ENCODE assay signal across 10 cellular contexts in the genomic region with DNA sequence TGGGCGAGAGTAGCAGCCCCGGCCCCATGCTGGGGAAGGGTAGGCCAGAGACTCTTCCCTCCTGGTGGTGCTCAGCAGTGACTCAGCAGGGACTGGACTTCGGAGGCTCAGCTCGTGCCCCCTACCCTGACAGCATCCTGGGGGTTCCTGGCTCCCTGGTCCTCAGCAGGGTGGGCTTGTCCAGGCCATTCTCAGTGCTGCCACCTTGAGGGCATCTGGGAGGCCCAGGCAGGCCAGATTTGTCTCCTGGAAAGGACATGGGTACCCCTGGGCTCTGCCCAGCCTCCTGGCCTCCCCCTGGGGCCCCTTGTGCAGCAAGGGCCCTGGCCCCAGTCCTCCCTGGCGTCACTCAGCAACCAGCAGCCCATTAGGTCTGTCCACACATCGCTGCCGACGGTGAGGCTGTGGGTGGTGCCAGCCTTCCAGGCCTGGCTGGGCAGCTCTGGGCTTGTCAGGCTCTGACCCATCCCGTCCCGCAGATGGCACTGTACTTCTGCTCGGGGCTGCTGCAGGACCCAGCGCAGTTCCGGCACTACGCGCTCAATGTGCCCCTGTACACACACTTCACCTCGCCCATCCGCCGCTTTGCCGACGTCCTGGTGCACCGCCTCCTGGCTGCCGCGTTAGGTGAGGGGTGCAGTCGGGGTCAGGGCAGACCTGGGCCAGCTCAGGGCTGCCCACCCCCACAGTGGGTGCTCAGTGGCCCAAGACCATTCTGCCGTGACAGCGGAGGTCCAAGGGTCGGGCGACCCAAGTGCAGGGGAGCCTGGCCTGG. TPM values are rescaled to one million over a fixed set of nuclear protein-coding genes. Genes with fewer than 3 reads are reported as not detected.
DNase-seq lines count a peak whose midpoint lies in the region; ATAC-seq, FAIRE-seq and TF ChIP-seq lines count a peak whose summit lies in the region.
"Had no signal": no experiment of that assay in that cellular context is flagged by ENCODE, and none has a peak within 500 bp of the region (broad histone marks: within the 10 kb centered on the region; RNA-seq: fewer than 3 reads in every experiment).

No MANE protein-coding gene starts in this region.

- FAIRE-seq in H1 (lab: Jason Lieb, UNC), result no peak

- no peak overlapping the region for H3K14ac ChIP-seq in H1 (ENCODE audit: insufficient read length)

- no peak overlapping the region for H3K4me2 ChIP-seq in H1 (ENCODE audit: insufficient read depth in 1 of 2, low read depth in 2 of 2, low read length in 2 of 2)

- no peaks in the 10 kb centered on the region for H3K79me1 ChIP-seq in H1 (ENCODE audit: low read depth, low read length)

- no peaks in the 10 kb centered on the region for H3K36me3 Mint-ChIP-seq in nephron progenitor cell (ENCODE audit: low read depth)

- H3K4me3 Mint-ChIP-seq in nephron progenitor cell, result no peak overlapping the region

- peaks cover 4% of the 10 kb centered on the region for H3K4me1 Mint-ChIP-seq in nephron progenitor cell

- TF ChIP-seq CTCF in H1 (IDR thresholded peaks at IDR 0.05; ENCODE audit: control extremely low read depth in 1 of 3, insufficient read depth in 1 of 3, low read depth in 1 of 3, low read length in 3 of 3), result peak in 2 of 3 experiments; percentile 65 to 69; a peak in 3 of 4 replicates
- peak; percentile 43 for TF ChIP-seq CTCF in nephron progenitor cell (IDR thresholded peaks at IDR 0.05)

- no peak overlapping the region for H2BK15ac ChIP-seq in H1 (ENCODE audit: low read length)

- H3K9me3 Mint-ChIP-seq in nephron progenitor cell, result no peaks in the 10 kb centered on the region

- no peak for TF ChIP-seq POLR2A in H1 (IDR thresholded peaks at IDR 0.05; ENCODE audit: control extremely low read depth in 1 of 2, low read depth in 2 of 2, low read length in 2 of 2)

- CTCF ChIA-PET in H1 (lab: Charles Lee; ENCODE audit: partially characterized antibody), result interaction anchor here (0.6 to 5.5 kb wide), 24 partner anchors 7 to 433 kb away, joined by 3 to 92 read pairs (median 3); a partner anchor contains a TSS

- WGBS in H1 (ENCODE audit: extremely low coverage in 1 of 2, insufficient coverage in 1 of 2, insufficient read length in 1 of 2, insufficient replicate concordance in 2 of 2, low coverage in 1 of 2, low lambda C conversion rate in 2 of 2, missing lambda C conversion rate in 1 of 2), 2 experiments, result 94% methylated on average over 25 of the region's 28 CpGs; no CpG with 5 or more reads in 1 of the 2 experiments

- no peak overlapping the region for H3K27ac Mint-ChIP-seq in nephron progenitor cell

- H3K9me3 ChIP-seq in H1 (ENCODE audit: insufficient read depth in 2 of 2, low read depth in 1 of 2, low read length in 1 of 2), result no peaks in the 10 kb centered on the region

- H4K5ac ChIP-seq in H1 (ENCODE audit: insufficient read length, low read depth, low read length), result no peak overlapping the region

- H3K79me2 ChIP-seq in H1 (ENCODE audit: control insufficient read depth in 1 of 2, insufficient read depth in 2 of 2, low read length in 2 of 2), result no peaks in the 10 kb centered on the region

- H3K23ac ChIP-seq in H1 (ENCODE audit: insufficient read length), result no peak overlapping the region

- no peak overlapping the region; the same call in 1 of the 2 replicates for H4K8ac ChIP-seq in H1 (ENCODE audit: extremely low read depth, insufficient read depth, low read length)

- peak overlapping the region; percentile 73 for H4K91ac ChIP-seq in H1 (replicated peaks; ENCODE audit: insufficient read length, low read length)

- no peak overlapping the region for H3K4ac ChIP-seq in H1 (replicated peaks; ENCODE audit: insufficient read length, low read depth, low read length)

- H3K27me3 Mint-ChIP-seq in nephron progenitor cell (ENCODE audit: low read depth, poor library complexity), result peaks cover 4% of the 10 kb centered on the region

- TF ChIP-seq RAD21 in Ishikawa (IDR thresholded peaks at IDR 0.05; ENCODE audit: low read depth) (no peak), H1 (IDR thresholded peaks at IDR 0.05 in 1 of 2, conservative IDR thresholded peaks at IDR 0.05 in 1 of 2; ENCODE audit: low read depth in 2 of 2, low read length in 2 of 2) (no peak; a peak in 1 of 4 replicates)

- no peaks in the 10 kb centered on the region for H3K23me2 ChIP-seq in H1 (ENCODE audit: low read depth, low read length)

- peak overlapping the region; percentile 17; the same call in 1 of the 2 replicates for H2AK5ac ChIP-seq in H1 (ENCODE audit: low read depth, low read length)

- no peak overlapping the region for H3K9ac ChIP-seq in H1 (replicated peaks in 1 of 4; ENCODE audit: extremely low read depth in 1 of 4, low read depth in 3 of 4, low read length in 3 of 4)

- no peaks in the 10 kb centered on the region for H3K36me3 ChIP-seq in H1 (ENCODE audit: control insufficient read depth in 2 of 4, insufficient read depth in 4 of 4, low read length in 3 of 4)

- no peak overlapping the region for H2BK20ac ChIP-seq in H1 (ENCODE audit: low read length)

- no peak overlapping the region for H3K4me3 ChIP-seq in H1 (ENCODE audit: extremely low read depth in 1 of 4, insufficient read depth in 2 of 4, low read depth in 3 of 4, low read length in 4 of 4)

- TF ChIP-seq EP300 in Ishikawa (IDR thresholded peaks at IDR 0.05; ENCODE audit: borderline replicate concordance), result no peak
- TF ChIP-seq EP300 in H1 (IDR thresholded peaks at IDR 0.05; ENCODE audit: borderline replicate concordance in 1 of 2, low read depth in 2 of 2, low read length in 2 of 2), result no peak

- peaks cover 0 to 9% (median 6%) of the 10 kb centered on the region in 4 experiments; a peak in 4 of 7 replicates for H3K4me1 ChIP-seq in H1 (replicated peaks in 1 of 4; ENCODE audit: control insufficient read depth in 3 of 4, insufficient read depth in 4 of 4, low read length in 3 of 4)

- no peak overlapping the region for H3K56ac ChIP-seq in H1 (replicated peaks; ENCODE audit: insufficient read length, low read depth, low read length)

- no peak overlapping the region for H2BK120ac ChIP-seq in H1 (replicated peaks; ENCODE audit: low read depth, low read length)

- no peak overlapping the region for H2BK12ac ChIP-seq in H1 (ENCODE audit: low read depth, low read length)

- DNase-seq in DMS 273 (lab: John Stamatoyannopoulos, UW; ENCODE audit: unreplicated experiment) (peak; percentile 35), DMS 273 treated with DMSO at 0.1 percent for 48 hours (lab: John Stamatoyannopoulos, UW) (no peak), H1 (ENCODE audit: low read depth in 1 of 2, low spot score in 2 of 2) (peak in 1 of 2 experiments; percentile 76), nephron progenitor cell (peak; percentile 53), KG1 (lab: John Stamatoyannopoulos, UW) (no peak), kidney glomerular epithelial cell (lab: John Stamatoyannopoulos, UW) (no peak)
- DNase-seq: anterior cingulate cortex had no signal

- POLR2A ChIA-PET in H1 (lab: Charles Lee; ENCODE audit: partially characterized antibody), result no interaction called here

- H2BK5ac ChIP-seq in H1 (ENCODE audit: low read depth, low read length), result no peak overlapping the region; the same call in 1 of the 2 replicates

- no peak overlapping the region for H3K18ac ChIP-seq in H1 (ENCODE audit: extremely low read depth, low read length)

- H3K27me3 ChIP-seq in H1 (replicated peaks in 1 of 4; ENCODE audit: control insufficient read depth in 3 of 4, extremely low read depth in 1 of 4, insufficient read depth in 3 of 4, low read length in 3 of 4), result no peaks in the 10 kb centered on the region

- no peak for ATAC-seq in HG03457 (IDR thresholded peaks at IDR 0.05; ENCODE audit: unreplicated experiment)

- no peaks in the 10 kb centered on the region for H4K20me1 ChIP-seq in H1 (replicated peaks in 1 of 2; ENCODE audit: control insufficient read depth in 1 of 2, insufficient read depth in 2 of 2, low read length in 2 of 2)

- no peak overlapping the region for H2AFZ ChIP-seq in H1 (ENCODE audit: low read length)

- H3K27ac ChIP-seq in H1 (ENCODE audit: low read depth, low read length), result no peak overlapping the region

TF ChIP-seq in Ishikawa, 13 proteins besides CTCF, POLR2A, EP300 and RAD21:
- TF ChIP-seq ZBTB7A (IDR thresholded peaks at IDR 0.05; ENCODE audit: low read depth) (peak; percentile 75; the same call in 1 of the 2 replicates), TCF12 (IDR thresholded peaks at IDR 0.05; ENCODE audit: low read depth) (no peak)

TF ChIP-seq in H1, 55 proteins besides CTCF, POLR2A, EP300 and RAD21 (continues in another document):
- TF ChIP-seq CEBPB (IDR thresholded peaks at IDR 0.05; ENCODE audit: low read depth, low read length) (no peak), TAF7 (optimal IDR thresholded peaks at IDR 0.05; ENCODE audit: borderline replicate concordance, low read depth, low read length) (no peak), RFX5 (IDR thresholded peaks at IDR 0.05; ENCODE audit: borderline replicate concordance, low read depth, low read length) (no peak), RBBP5 (IDR thresholded peaks at IDR 0.05; ENCODE audit: borderline replicate concordance, low read depth, low read length) (no peak), KDM5A (IDR thresholded peaks at IDR 0.05; ENCODE audit: low read length) (no peak)

RNA-seq across cellular contexts. Expression of a gene that starts 45.0 kb away (rescaled TPM):
- 0.15 TPM in 1 of 2 replicates, not detected in the other for total RNA-seq in H1 (2021; fragmentation: NEBNext Ultra II Directional; extraction: Animal tissue kit (Norgen Biotek cat#: 25700))
- 0.15 and 0.20 TPM in 2 replicates for polyA plus RNA-seq in H1 (2011; rRNA removed)
- 0.06 TPM for polyA plus RNA-seq in H1 (2011; cell fraction: cytosol; rRNA removed)
- polyA plus RNA-seq in H1 (2011; cell fraction: nucleus; rRNA removed), result 0.19 TPM
- polyA plus RNA-seq in H1 (2012, experiment 1 of 2), result 0.28 to 0.85 TPM (median 0.65 TPM) in 4 replicates
- polyA plus RNA-seq in H1 (2012, experiment 2 of 2), result 0.07 TPM
- 0.12 TPM for polyA plus RNA-seq in H1 (2013, experiment 1 of 2)
- polyA plus RNA-seq in H1 (2013, experiment 2 of 2), result 0.06 TPM
- 0.06 and 0.07 TPM in 2 replicates for polyA minus RNA-seq in H1 (2011; rRNA and poly(A)+ RNA removed)
- polyA minus RNA-seq in H1 (2011; cell fraction: cytosol; rRNA and poly(A)+ RNA removed), result not detected
- not detected for polyA minus RNA-seq in H1 (2011; cell fraction: nucleus; rRNA and poly(A)+ RNA removed)
- total RNA-seq: lower leg skin had no signal

Comparison
In these comparisons a context has a peak if more than half of its experiments do, and no peak if none do; other contexts are left out.
1. DNase-seq: peak in DMS 273 (single experiment) and nephron progenitor cell (single experiment); none in DMS 273 treated with DMSO at 0.1 percent for 48 hours (single experiment), KG1 (single experiment) and kidney glomerular epithelial cell (single experiment).